In the genomic region with DNA sequence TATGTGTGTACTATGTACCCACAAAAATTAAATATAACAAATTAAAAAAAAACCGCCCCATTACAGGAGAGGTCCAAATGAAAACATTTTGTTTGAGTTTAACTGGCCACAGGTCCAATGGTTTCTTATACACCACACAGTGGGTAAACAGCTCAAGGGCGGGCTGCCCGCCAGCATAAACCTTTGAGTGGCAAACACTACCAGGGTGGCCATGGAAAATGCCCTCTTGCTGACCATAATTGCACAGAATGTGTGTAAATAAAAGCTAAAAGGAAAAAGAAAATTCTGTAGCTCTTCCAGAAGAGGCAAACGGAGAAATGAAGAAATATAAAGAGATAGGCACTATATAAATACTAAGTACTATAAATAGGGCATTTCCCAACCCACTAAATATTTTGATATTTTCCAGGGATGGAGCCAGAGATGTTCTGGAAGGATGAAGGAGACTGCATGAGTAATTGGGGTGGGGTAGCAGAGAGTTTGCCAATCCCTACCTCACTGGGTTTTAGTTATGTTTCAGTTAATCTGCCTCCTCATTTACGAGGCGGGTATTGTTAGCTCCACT, we compare ENCODE assay signal across 9 cellular contexts. TPM values are rescaled to one million over a fixed set of nuclear protein-coding genes. Genes with fewer than 3 reads are reported as not detected.
A peak's percentile ranks its signal among the peaks of the same experiment; 100 is the strongest.
DNase-seq lines count a peak whose midpoint lies in the region; ATAC-seq and TF ChIP-seq lines count a peak whose summit lies in the region.
"Had no signal": no experiment of that assay in that cellular context is flagged by ENCODE, and none has a peak within 500 bp of the region (broad histone marks: within the 10 kb centered on the region; RNA-seq: fewer than 3 reads in every experiment).

No MANE protein-coding gene starts in this region.

- H3K36me3 ChIP-seq in WERI-Rb-1: peaks cover 28% of the 10 kb centered on the region

- H3K27ac ChIP-seq in WERI-Rb-1 (peak overlapping the region; percentile 99), foreskin keratinocyte (peak overlapping the region; percentile 95)

- H3K4me3 ChIP-seq in WERI-Rb-1 (ENCODE audit: low read depth, low read length): peak overlapping the region; percentile 91

- ATAC-seq in foreskin keratinocyte: no peak
- peak; percentile 42 for ATAC-seq in sciatic nerve
- no peak for ATAC-seq in HG02938 (IDR thresholded peaks at IDR 0.05; ENCODE audit: unreplicated experiment)
- no peak for ATAC-seq in HG02798 (IDR thresholded peaks at IDR 0.05; ENCODE audit: poor library complexity, unreplicated experiment)

- intact Hi-C loops in sciatic nerve (cut with DNase I): no loop called here

- no peaks in the 10 kb centered on the region for H3K4me1 ChIP-seq in foreskin keratinocyte

- peak; percentile 6 to 7 for DNase-seq in NCI-H2081 (lab: John Stamatoyannopoulos, UW)
- DNase-seq in NCI-H2081 treated with DMSO at 0.1 percent for 48 hours (lab: John Stamatoyannopoulos, UW): no peak
- DNase-seq in WERI-Rb-1: no peak
- no peak for DNase-seq in foreskin keratinocyte
- no peak for DNase-seq in sciatic nerve (ENCODE audit: low spot score)
- DNase-seq in T-helper 9 cell: no peak

- H3K9me3 ChIP-seq in WERI-Rb-1 (ENCODE audit: severe bottlenecking): no peaks in the 10 kb centered on the region

- TF ChIP-seq CTCF in WERI-Rb-1 (IDR thresholded peaks at IDR 0.05; ENCODE audit: low read depth, low read length) (no peak), foreskin keratinocyte (conservative IDR thresholded peaks at IDR 0.05) (no peak)

- H3K27me3 ChIP-seq in WERI-Rb-1 (ENCODE audit: insufficient read depth, low read depth, severe bottlenecking) (no peaks in the 10 kb centered on the region), foreskin keratinocyte (no peaks in the 10 kb centered on the region)

RNA-seq across cellular contexts. Expression of a gene that starts 1.1 kb away (rescaled TPM):
- total RNA-seq in foreskin keratinocyte (27.9 and 29.7 TPM in 2 replicates), sciatic nerve (20.3 TPM)
- polyA plus RNA-seq in foreskin keratinocyte: 9.2 and 11.0 TPM in 2 replicates

RNA-seq across cellular contexts. Expression of a gene that starts 44.0 kb away (rescaled TPM):
- not detected in 2 replicates for total RNA-seq in foreskin keratinocyte
- polyA plus RNA-seq in foreskin keratinocyte: not detected in 2 replicates
- not detected for total RNA-seq in sciatic nerve
- polyA plus RNA-seq: adipose tissue had no signal

Comparison
In these comparisons a context has a peak if more than half of its experiments do, and no peak if none do; other contexts are left out.
1. DNase-seq: peak in NCI-H2081 (2 of 2); none in NCI-H2081 treated with DMSO at 0.1 percent for 48 hours (single experiment), WERI-Rb-1 (single experiment), foreskin keratinocyte (0 of 2), sciatic nerve (single experiment) and T-helper 9 cell (single experiment).